ENCODE assay signal across 18 cellular contexts in the genomic region with DNA sequence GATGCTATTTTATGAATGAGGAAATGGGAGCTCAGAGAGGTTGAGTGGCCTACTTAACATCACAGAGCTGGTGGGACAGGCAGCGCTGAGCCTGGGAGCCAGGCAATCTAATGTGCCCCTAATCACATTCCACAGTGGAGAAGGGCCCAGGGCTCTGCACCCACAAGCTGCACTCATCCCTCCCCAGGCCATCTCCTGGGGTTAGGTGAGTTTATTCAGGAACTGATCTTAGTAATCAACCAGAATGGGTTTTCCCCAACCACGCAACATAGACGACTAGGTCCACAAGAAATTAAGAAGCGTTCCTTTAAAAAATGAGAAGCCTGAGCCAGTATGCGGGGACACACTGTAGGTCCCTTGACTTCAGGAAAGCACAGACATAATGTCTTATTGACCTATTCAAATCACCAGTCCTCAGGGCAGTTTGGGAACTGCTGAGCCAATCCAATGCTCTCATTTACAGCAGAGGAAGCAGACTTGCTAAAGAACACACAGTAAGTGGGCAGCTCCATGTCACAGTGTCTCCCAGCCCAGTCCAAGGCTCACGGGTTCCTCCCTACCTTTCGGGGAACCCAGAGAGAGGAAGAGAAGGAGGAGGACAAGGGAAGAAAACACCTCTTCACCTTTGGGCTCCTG. TPM values are rescaled to one million over a fixed set of nuclear protein-coding genes. Genes with fewer than 3 reads are reported as not detected.
DNase-seq lines count a peak whose midpoint lies in the region; ATAC-seq, FAIRE-seq and TF ChIP-seq lines count a peak whose summit lies in the region.
"Had no signal": no experiment of that assay in that cellular context is flagged by ENCODE, and none has a peak within 500 bp of the region (broad histone marks: within the 10 kb centered on the region; RNA-seq: fewer than 3 reads in every experiment).

No MANE protein-coding gene starts in this region.

- no peak for TF ChIP-seq CTCF in CD8-positive, alpha-beta T cell (IDR thresholded peaks at IDR 0.05)
- TF ChIP-seq CTCF in GM12878 (IDR thresholded peaks at IDR 0.05 in 2 of 3, conservative IDR thresholded peaks at IDR 0.05 in 1 of 3; ENCODE audit: control insufficient read depth in 2 of 3, extremely low read depth in 1 of 3, insufficient read depth in 1 of 3, low read depth in 3 of 3, low read length in 3 of 3), result no peak
- no peak for TF ChIP-seq CTCF in neural crest cell (conservative IDR thresholded peaks at IDR 0.05)
- TF ChIP-seq CTCF in A673 (conservative IDR thresholded peaks at IDR 0.05; ENCODE audit: low read depth, low read length), result no peak

- no peaks in the 10 kb centered on the region for H3K9me3 ChIP-seq in CD8-positive, alpha-beta T cell (ENCODE audit: low read length)
- H3K9me3 ChIP-seq in GM12878 (replicated peaks; ENCODE audit: control insufficient read depth, insufficient read depth, low read length) (no peaks in the 10 kb centered on the region), A673 (ENCODE audit: low read depth, low read length, poor library complexity, severe bottlenecking) (no peaks in the 10 kb centered on the region)
- H3K9me3 ChIP-seq: lower lobe of right lung, neutrophil had no signal

- no peak overlapping the region for H3K4me2 ChIP-seq in GM12878 (ENCODE audit: control insufficient read depth, insufficient read depth)

- no peaks in the 10 kb centered on the region for H3K9me3 Mint-ChIP-seq in activated T-cell treated with anti-CD3 and anti-CD28 coated beads, Interleukin-2, amount 50 U/mL, for 4 hours
- no peaks in the 10 kb centered on the region for H3K9me3 Mint-ChIP-seq in CD8-positive, alpha-beta T cell
- no peaks in the 10 kb centered on the region for H3K9me3 Mint-ChIP-seq in neural crest cell

- no peak overlapping the region for H3K4me3 ChIP-seq in CD8-positive, alpha-beta T cell (ENCODE audit: low read depth, low read length)
- H3K4me3 ChIP-seq in GM12878, result no peak overlapping the region
- no peak overlapping the region for H3K4me3 ChIP-seq in A673 (ENCODE audit: low read depth, low read length, poor library complexity, severe bottlenecking)
- H3K4me3 ChIP-seq: cardiac muscle cell had no signal

- SMC1A ChIA-PET in GM12878 (lab: Charles Lee; ENCODE audit: uncharacterized antibody, unreplicated experiment), result no interaction called here

- no peaks in the 10 kb centered on the region for H4K20me1 ChIP-seq in GM12878 (ENCODE audit: control insufficient read depth, insufficient read depth)

- in situ Hi-C loops in GM12878 (cut with MboI), result no loop called here

- intact Hi-C loops in CD8-positive, alpha-beta T cell (cut with DNase I, micrococcal nuclease), result loop anchor here in 1 of 2 experiments (5.0 kb wide), 1 partner anchor 53 kb away; a partner anchor contains a TSS
- intact Hi-C loops in GM12878 (cut with micrococcal nuclease; ENCODE audit: unreplicated experiment), result no loop called here
- intact Hi-C loops in A673 (cut with micrococcal nuclease; ENCODE audit: unreplicated experiment), result no loop called here

- peaks cover 10% of the 10 kb centered on the region for H3K4me1 Mint-ChIP-seq in activated T-cell treated with anti-CD3 and anti-CD28 coated beads, Interleukin-2, amount 50 U/mL, for 4 hours (ENCODE audit: low read depth)
- H3K4me1 Mint-ChIP-seq in CD8-positive, alpha-beta T cell (ENCODE audit: low read depth), result peaks cover 15% of the 10 kb centered on the region
- H3K4me1 Mint-ChIP-seq in neural crest cell, result peaks cover 39% of the 10 kb centered on the region

- peaks cover 33% of the 10 kb centered on the region for H3K27me3 Mint-ChIP-seq in activated T-cell treated with anti-CD3 and anti-CD28 coated beads, Interleukin-2, amount 50 U/mL, for 4 hours (ENCODE audit: low read depth)
- peaks cover 23% of the 10 kb centered on the region for H3K27me3 Mint-ChIP-seq in CD8-positive, alpha-beta T cell (ENCODE audit: low read depth)
- peaks cover 16% of the 10 kb centered on the region for H3K27me3 Mint-ChIP-seq in neural crest cell (ENCODE audit: low read depth)

- no peak overlapping the region for H3K27ac ChIP-seq in CD8-positive, alpha-beta T cell (ENCODE audit: low read depth, low read length)
- H3K27ac ChIP-seq in GM12878 (ENCODE audit: control insufficient read depth, insufficient read depth), result no peak overlapping the region
- no peak overlapping the region for H3K27ac ChIP-seq in A673 (ENCODE audit: low read depth, low read length, poor library complexity, severe bottlenecking)
- H3K27ac ChIP-seq: cardiac muscle cell, neutrophil had no signal

- WGBS in GM12878 (ENCODE audit: insufficient coverage, insufficient replicate concordance, low lambda C conversion rate, missing lambda C conversion rate), result 8% methylated on average over 7 of the region's 7 CpGs

- H3K27me3 ChIP-seq in CD8-positive, alpha-beta T cell (ENCODE audit: insufficient read depth, low read length), result peaks cover 7% of the 10 kb centered on the region
- peaks cover 11% of the 10 kb centered on the region in 2 experiments for H3K27me3 ChIP-seq in GM12878 (replicated peaks in 1 of 2; ENCODE audit: control insufficient read depth in 2 of 2, insufficient read depth in 2 of 2, low read length in 1 of 2)
- no peaks in the 10 kb centered on the region for H3K27me3 ChIP-seq in A673 (replicated peaks; ENCODE audit: insufficient read depth, low read depth, low read length, poor library complexity)
- H3K27me3 ChIP-seq: cardiac muscle cell had no signal

- no peak overlapping the region for H3K9ac ChIP-seq in GM12878 (ENCODE audit: control insufficient read depth, insufficient read depth, low read length)

- no peak for TF ChIP-seq EP300 in GM12878 (IDR thresholded peaks at IDR 0.05; ENCODE audit: borderline replicate concordance in 1 of 2, control insufficient read depth in 1 of 2, low read depth in 2 of 2, low read length in 2 of 2)

- no peak overlapping the region for H2AFZ ChIP-seq in GM12878 (ENCODE audit: control insufficient read depth, low read depth, low read length)

- FAIRE-seq in GM12878 (lab: Jason Lieb, UNC), result no peak
- FAIRE-seq: endometrium, GM12891 had no signal

- H3K36me3 Mint-ChIP-seq in activated T-cell treated with anti-CD3 and anti-CD28 coated beads, Interleukin-2, amount 50 U/mL, for 4 hours (ENCODE audit: insufficient read depth), result no peaks in the 10 kb centered on the region
- no peaks in the 10 kb centered on the region for H3K36me3 Mint-ChIP-seq in CD8-positive, alpha-beta T cell
- H3K36me3 Mint-ChIP-seq in neural crest cell (ENCODE audit: low read depth), result no peaks in the 10 kb centered on the region

- DNase-seq in activated T-cell treated with anti-CD3 and anti-CD28 coated beads, Interleukin-2, amount 50 U/mL, for 4 hours, result no peak
- no peak for DNase-seq in activated T-cell treated with anti-CD3 and anti-CD28 coated beads, Interleukin-2, amount 50 U/mL, for 1 hour
- DNase-seq in CD8-positive, alpha-beta T cell, result no peak
- DNase-seq in GM12878 (ENCODE audit: low read depth, low spot score) (no peak), neural crest cell (ENCODE audit: low read depth, low spot score) (no peak), T1000 (lab: John Stamatoyannopoulos, UW) (no peak), A673 (ENCODE audit: low spot score) (no peak), NCI-H345 treated with DMSO at 0.1 percent for 48 hours (lab: John Stamatoyannopoulos, UW; ENCODE audit: unreplicated experiment) (no peak)
- DNase-seq: activated gamma-delta T cell treated with Interleukin-2 at 50 U/mL for 16 hours, foreskin melanocyte, Kasumi-1, lower lobe of right lung, NCI-H1436, NCI-H2227 treated with DMSO at 0.1 percent for 48 hours had no signal

- RAD21 ChIA-PET in GM12878 (lab: Charles Lee; ENCODE audit: unreplicated experiment), result interaction anchor here (1.2 kb wide), 1 partner anchor 16 kb away, joined by 3 read pairs; no protein-coding TSS in a partner anchor

- no peaks in the 10 kb centered on the region for H3K36me3 ChIP-seq in CD8-positive, alpha-beta T cell (ENCODE audit: insufficient read depth, low read length)
- H3K36me3 ChIP-seq in GM12878 (ENCODE audit: control insufficient read depth in 2 of 2, insufficient read depth in 2 of 2, low read length in 1 of 2) (no peaks in the 10 kb centered on the region), A673 (ENCODE audit: insufficient read depth, low read length, poor library complexity, severe bottlenecking) (no peaks in the 10 kb centered on the region)
- H3K36me3 ChIP-seq: cardiac muscle cell, neutrophil had no signal

- peaks cover 9% of the 10 kb centered on the region for H3K4me1 ChIP-seq in CD8-positive, alpha-beta T cell (ENCODE audit: insufficient read depth, low read length)
- H3K4me1 ChIP-seq in GM12878 (ENCODE audit: control insufficient read depth, insufficient read depth, low read length) (no peaks in the 10 kb centered on the region), A673 (ENCODE audit: insufficient read depth, low read length, poor library complexity, severe bottlenecking) (no peaks in the 10 kb centered on the region)

- POLR2A ChIA-PET in CD8-positive, alpha-beta T cell (lab: Charles Lee), result interaction anchor here (1.3 kb wide), 1 partner anchor 10 kb away, joined by 4 read pairs; no protein-coding TSS in a partner anchor
- POLR2A ChIA-PET in GM12878 (lab: Charles Lee), result no interaction called here
- POLR2A ChIA-PET in A673 (lab: Charles Lee; ENCODE audit: low non-redundant PET), result no interaction called here

- CTCF ChIA-PET in CD8-positive, alpha-beta T cell (lab: Charles Lee), result interaction anchor here (1.2 to 1.5 kb wide), 2 partner anchors 16 to 113 kb away, joined by 3 to 4 read pairs; no protein-coding TSS in a partner anchor
- CTCF ChIA-PET in GM12878 (lab: Yijun Ruan, JAX), result interaction anchor here (1.0 kb wide), 1 partner anchor 14 kb away, joined by 3 read pairs; no protein-coding TSS in a partner anchor
- CTCF ChIA-PET in A673 (lab: Charles Lee), result no interaction called here

- H3K27ac Mint-ChIP-seq in CD8-positive, alpha-beta T cell, result no peak overlapping the region
- H3K27ac Mint-ChIP-seq in neural crest cell (ENCODE audit: unreplicated experiment), result no peak overlapping the region

- TF ChIP-seq RAD21 in GM12878 (IDR thresholded peaks at IDR 0.05; ENCODE audit: insufficient read depth, low read depth, low read length), result no peak

- no peak for TF ChIP-seq POLR2A in GM12878 (IDR thresholded peaks at IDR 0.05; ENCODE audit: low read depth, low read length)

- BruUV-seq in GM12878 (replicated peaks; lab: Mats Ljungman, UMichigan), result no TSS peak
- no TSS peak for BruUV-seq in A673 (replicated peaks; lab: Mats Ljungman, UMichigan)

- no peak overlapping the region for H3K4me3 Mint-ChIP-seq in activated T-cell treated with anti-CD3 and anti-CD28 coated beads, Interleukin-2, amount 50 U/mL, for 4 hours
- peak overlapping the region; percentile 73 for H3K4me3 Mint-ChIP-seq in CD8-positive, alpha-beta T cell
- peak overlapping the region; percentile 81 for H3K4me3 Mint-ChIP-seq in neural crest cell

- peak; percentile 10 to 41 for ATAC-seq in activated T-cell treated with anti-CD3 and anti-CD28 coated beads, Interleukin-2, amount 50 U/mL, for 4 hours
- ATAC-seq in CD8-positive, alpha-beta T cell, result no peak
- peak; percentile 47 for ATAC-seq in GM12878
- ATAC-seq: lower lobe of right lung had no signal

- no peaks in the 10 kb centered on the region for H3K79me2 ChIP-seq in GM12878 (ENCODE audit: control insufficient read depth, insufficient read depth, low read length)

RNA-seq across cellular contexts. Expression of a gene that starts 2.3 kb away (rescaled TPM):
- total RNA-seq in activated T-cell treated with anti-CD3 and anti-CD28 coated beads, Interleukin-2, amount 50 U/mL, for 4 hours, result under 1 TPM; 0.24 to 0.94 (median 0.87) TPM
- not detected for total RNA-seq in CD8-positive, alpha-beta T cell
- not detected in 2 replicates for total RNA-seq in GM12878 (2013; cell fraction: nucleolus; rRNA removed)
- total RNA-seq in GM12878 (2014; rRNA removed) (not detected in 2 replicates), GM12878 (2014; rRNA removed; fragmentation: Illumina TruSeq; extraction: Trizol) (not detected in 2 replicates), GM12878 (2021) (0.13 TPM in 1 of 2 replicates, not detected in the other), neural crest cell (13.8 and 14.4 TPM in 2 replicates), A673 (2021) (5.7 and 7.7 TPM in 2 replicates)
- not detected for polyA plus RNA-seq in GM12878 (2011; ENCODE audit: low read depth)
- polyA plus RNA-seq in GM12878 (2011; rRNA removed) (not detected in 2 replicates), GM12878 (2014; fragmentation: Illumina TruSeq; extraction: Trizol) (not detected in 2 replicates), GM12878 (2014; fragmentation: Nextera tagmentation; extraction: Ambion mirVana) (not detected), GM12878 (2014; rRNA removed) (not detected in 2 replicates), GM12878 (2016; fragmentation: Nextera tagmentation; extraction: Ambion mirVana) (not detected)
- polyA plus RNA-seq in GM12878 (2011; cell fraction: cytosol; rRNA removed), result not detected in 2 replicates
- not detected in 2 replicates for polyA plus RNA-seq in GM12878 (2011; cell fraction: nucleus; rRNA removed)
- polyA plus RNA-seq in GM12878 (2012), result not detected in 2 replicates
- polyA minus RNA-seq in GM12878 (2011; rRNA and poly(A)+ RNA removed), result not detected in 2 replicates
- polyA minus RNA-seq in GM12878 (2011; cell fraction: cytosol; rRNA and poly(A)+ RNA removed), result not detected in 2 replicates
- not detected in 2 replicates for polyA minus RNA-seq in GM12878 (2011; cell fraction: nucleus; rRNA and poly(A)+ RNA removed)

RNA-seq across cellular contexts. Expression of a gene that starts 16.3 kb away (rescaled TPM):
- total RNA-seq in activated T-cell treated with anti-CD3 and anti-CD28 coated beads, Interleukin-2, amount 50 U/mL, for 4 hours, result not detected
- total RNA-seq in CD8-positive, alpha-beta T cell, result not detected
- total RNA-seq in GM12878 (2013; cell fraction: nucleolus; rRNA removed), result not detected in 2 replicates
- not detected in 2 replicates for total RNA-seq in GM12878 (2014; rRNA removed)
- total RNA-seq in GM12878 (2014; rRNA removed; fragmentation: Illumina TruSeq; extraction: Trizol), result not detected in 2 replicates
- total RNA-seq in GM12878 (2021), result not detected in 2 replicates
- polyA plus RNA-seq in GM12878 (2011; ENCODE audit: low read depth), result not detected
- polyA plus RNA-seq in GM12878 (2011; rRNA removed), result not detected in 2 replicates
- polyA plus RNA-seq in GM12878 (2011; cell fraction: cytosol; rRNA removed), result 0.01 TPM in 1 of 2 replicates, not detected in the other
- not detected in 2 replicates for polyA plus RNA-seq in GM12878 (2011; cell fraction: nucleus; rRNA removed)
- not detected in 2 replicates for polyA plus RNA-seq in GM12878 (2012)
- polyA plus RNA-seq in GM12878 (2014; fragmentation: Illumina TruSeq; extraction: Trizol), result not detected in 2 replicates
- not detected for polyA plus RNA-seq in GM12878 (2014; fragmentation: Nextera tagmentation; extraction: Ambion mirVana)
- polyA plus RNA-seq in GM12878 (2014; rRNA removed), result not detected in 2 replicates
- polyA plus RNA-seq in GM12878 (2016; fragmentation: Nextera tagmentation; extraction: Ambion mirVana), result not detected
- polyA minus RNA-seq in GM12878 (2011; rRNA and poly(A)+ RNA removed), result not detected in 2 replicates
- not detected in 2 replicates for polyA minus RNA-seq in GM12878 (2011; cell fraction: cytosol; rRNA and poly(A)+ RNA removed)
- polyA minus RNA-seq in GM12878 (2011; cell fraction: nucleus; rRNA and poly(A)+ RNA removed), result not detected in 2 replicates
- not detected in 2 replicates for total RNA-seq in neural crest cell
- not detected in 2 replicates for total RNA-seq in A673 (2021)
- total RNA-seq: cardiac muscle cell had no signal
- polyA plus RNA-seq: cardiac muscle cell had no signal

RNA-seq across cellular contexts. Expression of a gene that starts 50.4 kb away (rescaled TPM):
- total RNA-seq in activated T-cell treated with anti-CD3 and anti-CD28 coated beads, Interleukin-2, amount 50 U/mL, for 4 hours, result not detected
- not detected for total RNA-seq in CD8-positive, alpha-beta T cell
- total RNA-seq in GM12878 (2013; cell fraction: nucleolus; rRNA removed), result not detected in 2 replicates
- total RNA-seq in GM12878 (2014; rRNA removed) (not detected in 2 replicates), GM12878 (2014; rRNA removed; fragmentation: Illumina TruSeq; extraction: Trizol) (0.05 TPM in 1 of 2 replicates, not detected in the other), GM12878 (2021) (not detected in 2 replicates), neural crest cell (not detected in 2 replicates), A673 (2021) (not detected in 2 replicates)
- not detected for polyA plus RNA-seq in GM12878 (2011; ENCODE audit: low read depth)
- polyA plus RNA-seq in GM12878 (2011; rRNA removed) (0.03 TPM in 1 of 2 replicates, not detected in the other), GM12878 (2014; fragmentation: Illumina TruSeq; extraction: Trizol) (0.13 TPM in 1 of 2 replicates, not detected in the other), GM12878 (2014; fragmentation: Nextera tagmentation; extraction: Ambion mirVana) (not detected), GM12878 (2014; rRNA removed) (not detected in 2 replicates), GM12878 (2016; fragmentation: Nextera tagmentation; extraction: Ambion mirVana) (not detected)
- not detected in 2 replicates for polyA plus RNA-seq in GM12878 (2011; cell fraction: cytosol; rRNA removed)
- not detected in 2 replicates for polyA plus RNA-seq in GM12878 (2011; cell fraction: nucleus; rRNA removed)
- polyA plus RNA-seq in GM12878 (2012), result not detected in 2 replicates
- not detected in 2 replicates for polyA minus RNA-seq in GM12878 (2011; rRNA and poly(A)+ RNA removed)
- not detected in 2 replicates for polyA minus RNA-seq in GM12878 (2011; cell fraction: cytosol; rRNA and poly(A)+ RNA removed)
- not detected in 2 replicates for polyA minus RNA-seq in GM12878 (2011; cell fraction: nucleus; rRNA and poly(A)+ RNA removed)
- total RNA-seq: cardiac muscle cell, lower lobe of right lung had no signal
- polyA plus RNA-seq: cardiac muscle cell had no signal

RNA-seq across cellular contexts. Expression of a gene that starts 51.9 kb away (rescaled TPM):
- 10 to 100 TPM; 16.9 to 17.4 (median 17.2) TPM for total RNA-seq in activated T-cell treated with anti-CD3 and anti-CD28 coated beads, Interleukin-2, amount 50 U/mL, for 4 hours
- total RNA-seq in CD8-positive, alpha-beta T cell, result 1 to 10 TPM; 8.7 to 9.1 TPM
- 24.3 and 30.1 TPM in 2 replicates for total RNA-seq in GM12878 (2013; cell fraction: nucleolus; rRNA removed)
- 4.1 and 4.8 TPM in 2 replicates for total RNA-seq in GM12878 (2014; rRNA removed)
- 4.0 and 4.1 TPM in 2 replicates for total RNA-seq in GM12878 (2014; rRNA removed; fragmentation: Illumina TruSeq; extraction: Trizol)
- 4.6 and 5.3 TPM in 2 replicates for total RNA-seq in GM12878 (2021)
- 5.4 TPM for polyA plus RNA-seq in GM12878 (2011; ENCODE audit: low read depth)
- 12.1 and 14.7 TPM in 2 replicates for polyA plus RNA-seq in GM12878 (2011; rRNA removed)
- polyA plus RNA-seq in GM12878 (2011; cell fraction: cytosol; rRNA removed), result 12.1 and 12.2 TPM in 2 replicates
- 13.0 and 23.1 TPM in 2 replicates for polyA plus RNA-seq in GM12878 (2011; cell fraction: nucleus; rRNA removed)
- polyA plus RNA-seq in GM12878 (2012), result 8.2 and 11.0 TPM in 2 replicates
- 3.7 and 4.6 TPM in 2 replicates for polyA plus RNA-seq in GM12878 (2014; fragmentation: Illumina TruSeq; extraction: Trizol)
- 1 to 10 TPM; 1.5 to 2.1 TPM for polyA plus RNA-seq in GM12878 (2014; fragmentation: Nextera tagmentation; extraction: Ambion mirVana)
- 3.5 and 4.2 TPM in 2 replicates for polyA plus RNA-seq in GM12878 (2014; rRNA removed)
- polyA plus RNA-seq in GM12878 (2016; fragmentation: Nextera tagmentation; extraction: Ambion mirVana), result 1 to 10 TPM; 3.0 TPM
- 7.7 and 14.5 TPM in 2 replicates for polyA minus RNA-seq in GM12878 (2011; rRNA and poly(A)+ RNA removed)
- 5.2 and 5.6 TPM in 2 replicates for polyA minus RNA-seq in GM12878 (2011; cell fraction: cytosol; rRNA and poly(A)+ RNA removed)
- polyA minus RNA-seq in GM12878 (2011; cell fraction: nucleus; rRNA and poly(A)+ RNA removed), result 5.7 and 8.9 TPM in 2 replicates
- total RNA-seq in neural crest cell, result 33.3 and 33.8 TPM in 2 replicates
- 20.4 and 22.9 TPM in 2 replicates for total RNA-seq in A673 (2021)
